Comparison of ENCODE assay signal across 1 cellular context in genomic region chr2:60965514-60965815, GRCh38.
TF ChIP-seq lines count a peak whose summit lies in the region.

No MANE protein-coding gene starts in this region.

TF ChIP-seq in WTC11, 78 proteins besides CTCF, POLR2A, EP300 and RAD21 (continued from another document):
- TF ChIP-seq ARID4B (CRISPR knock-in tag; IDR thresholded peaks at IDR 0.05; ENCODE audit: borderline replicate concordance) (no peak), USF2 (CRISPR knock-in tag; IDR thresholded peaks at IDR 0.05) (no peak), ZNF138 (CRISPR knock-in tag; conservative IDR thresholded peaks at IDR 0.05) (no peak), E2F4 (CRISPR knock-in tag; IDR thresholded peaks at IDR 0.05; ENCODE audit: borderline replicate concordance, low read depth) (no peak), CREM (CRISPR knock-in tag; IDR thresholded peaks at IDR 0.05) (no peak), ZNF232 (CRISPR knock-in tag; IDR thresholded peaks at IDR 0.05) (no peak)
TF ChIP-seq in WTC11: peak in this region for 0.
